11 cellular contexts compared by ENCODE assay signal in the genomic region with DNA sequence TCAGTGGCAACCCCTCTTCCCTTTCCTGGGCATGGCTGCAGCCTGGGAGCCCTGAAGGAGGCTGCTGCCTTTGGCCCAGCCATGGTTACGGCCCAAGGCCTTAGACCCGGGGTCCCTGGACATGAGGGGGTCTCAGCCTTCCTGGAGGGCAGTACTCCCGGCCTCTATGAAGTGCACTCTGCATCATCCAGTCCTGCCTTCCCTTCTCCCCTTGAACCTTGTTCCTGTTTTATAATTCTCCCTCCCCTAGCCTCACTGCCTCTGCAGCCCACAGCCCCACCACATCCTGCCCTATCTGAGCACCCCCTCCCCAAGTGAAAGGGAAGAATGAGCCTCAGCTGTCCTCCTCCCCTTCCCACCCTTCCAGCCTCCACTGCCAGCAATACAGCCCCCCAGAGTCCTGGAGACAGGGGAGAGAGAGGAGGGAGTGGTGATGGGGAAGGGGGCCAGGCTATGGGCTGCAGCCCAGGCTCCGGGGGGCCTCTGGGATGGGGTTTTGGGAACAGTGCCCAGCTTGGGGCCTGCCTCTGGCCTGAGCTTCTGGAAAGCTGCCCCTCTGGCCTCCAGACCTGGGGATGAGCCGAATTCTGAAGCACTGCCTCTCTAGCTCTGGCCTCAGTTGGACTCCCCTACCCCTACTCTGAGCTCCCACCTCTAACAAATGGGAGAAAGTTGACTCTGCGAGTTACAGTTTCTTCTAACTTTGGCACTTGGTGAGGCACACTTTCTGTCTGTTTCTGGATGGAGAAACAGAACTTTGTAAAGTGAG. TPM values are rescaled to one million over a fixed set of nuclear protein-coding genes. Genes with fewer than 3 reads are reported as not detected.
DNase-seq lines count a peak whose midpoint lies in the region; ATAC-seq and TF ChIP-seq lines count a peak whose summit lies in the region.
"Had no signal": no experiment of that assay in that cellular context is flagged by ENCODE, and none has a peak within 500 bp of the region (broad histone marks: within the 10 kb centered on the region; RNA-seq: fewer than 3 reads in every experiment).

No MANE protein-coding gene starts in this region.

- WGBS in thyroid gland, 2 donors: 63 to 73% methylated on average over 6 of the region's 6 CpGs

- intact Hi-C loops in activated CD4-positive, alpha-beta T cell treated with anti-CD3 and anti-CD28 coated beads for 36 hours (cut with DNase I, micrococcal nuclease): no loop called here
- intact Hi-C loops in lower lobe of right lung (cut with DNase I): no loop called here
- intact Hi-C loops in thyroid gland (cut with DNase I): loop anchor here (5.0 kb wide), 1 partner anchor 115 kb away; the partner anchor contains the start of gene IGFBP4

- H3K4me1 ChIP-seq in lower lobe of right lung (peaks cover 87% of the 10 kb centered on the region), thyroid gland (peaks cover 31 to 87% of the 10 kb centered on the region in 2 donors)

- no peak for ATAC-seq in activated CD4-positive, alpha-beta T cell treated with anti-CD3 and anti-CD28 coated beads for 36 hours
- ATAC-seq in activated naive CD8-positive, alpha-beta T cell treated with anti-CD3 and anti-CD28 coated beads, Interleukin-2, amount 10 ng/mL, durations not matched to agents 7 days and 5 days (ENCODE audit: low read depth): no peak
- ATAC-seq in lower lobe of right lung: no peak

- POLR2A ChIA-PET in activated CD4-positive, alpha-beta T cell treated with anti-CD3 and anti-CD28 coated beads for 36 hours (lab: Charles Lee): interaction anchor here (4.6 to 9.7 kb wide), 2 partner anchors 9 to 17 kb away, joined by 28 to 179 read pairs; no protein-coding TSS in a partner anchor
- POLR2A ChIA-PET in activated naive CD8-positive, alpha-beta T cell treated with anti-CD3 and anti-CD28 coated beads, Interleukin-2, amount 10 ng/mL, durations not matched to agents 7 days and 5 days (lab: Charles Lee): interaction anchor here (0.6 to 20.1 kb wide), 7 partner anchors 16 to 230 kb away, joined by 3 to 579 read pairs (median 9); no protein-coding TSS in a partner anchor

- H3K27me3 Mint-ChIP-seq in activated CD4-positive, alpha-beta T cell treated with anti-CD3 and anti-CD28 coated beads for 36 hours: no peaks in the 10 kb centered on the region
- H3K27me3 Mint-ChIP-seq in activated naive CD8-positive, alpha-beta T cell treated with anti-CD3 and anti-CD28 coated beads, Interleukin-2, amount 10 ng/mL, durations not matched to agents 7 days and 5 days: no peaks in the 10 kb centered on the region

- peak overlapping the region; percentile 72 for H3K27ac Mint-ChIP-seq in activated CD4-positive, alpha-beta T cell treated with anti-CD3 and anti-CD28 coated beads for 36 hours
- H3K27ac Mint-ChIP-seq in activated naive CD8-positive, alpha-beta T cell treated with anti-CD3 and anti-CD28 coated beads, Interleukin-2, amount 10 ng/mL, durations not matched to agents 7 days and 5 days: peak overlapping the region; percentile 79

- H3K36me3 ChIP-seq in lower lobe of right lung (no peaks in the 10 kb centered on the region), thyroid gland (no peaks in the 10 kb centered on the region)

- peak overlapping the region; percentile 94 for H3K4me3 Mint-ChIP-seq in activated CD4-positive, alpha-beta T cell treated with anti-CD3 and anti-CD28 coated beads for 36 hours
- peak overlapping the region; percentile 97 for H3K4me3 Mint-ChIP-seq in activated naive CD8-positive, alpha-beta T cell treated with anti-CD3 and anti-CD28 coated beads, Interleukin-2, amount 10 ng/mL, durations not matched to agents 7 days and 5 days

- H3K27ac ChIP-seq in lower lobe of right lung: peak overlapping the region; percentile 77
- H3K27ac ChIP-seq in thyroid gland: peak overlapping the region; percentile 42 to 83 (median 58)

- H3K27me3 ChIP-seq in lower lobe of right lung (ENCODE audit: low read depth): no peaks in the 10 kb centered on the region
- H3K27me3 ChIP-seq in thyroid gland: no peaks in the 10 kb centered on the region

- no peaks in the 10 kb centered on the region for H3K9me3 ChIP-seq in lower lobe of right lung
- H3K9me3 ChIP-seq in thyroid gland: no peaks in the 10 kb centered on the region

- peak overlapping the region; percentile 22 for H3K4me3 ChIP-seq in lower lobe of right lung
- no peak overlapping the region for H3K4me3 ChIP-seq in thyroid gland (replicated peaks in 1 of 3)

- H3K4me1 Mint-ChIP-seq in activated CD4-positive, alpha-beta T cell treated with anti-CD3 and anti-CD28 coated beads for 36 hours: peaks cover 83% of the 10 kb centered on the region
- H3K4me1 Mint-ChIP-seq in activated naive CD8-positive, alpha-beta T cell treated with anti-CD3 and anti-CD28 coated beads, Interleukin-2, amount 10 ng/mL, durations not matched to agents 7 days and 5 days: peaks cover 72% of the 10 kb centered on the region

- TF ChIP-seq CTCF in lower lobe of right lung (IDR thresholded peaks at IDR 0.05) (no peak), thyroid gland (IDR thresholded peaks at IDR 0.05) (no peak)

- TF ChIP-seq POLR2A in thyroid gland (IDR thresholded peaks at IDR 0.05): no peak

- no peaks in the 10 kb centered on the region for H3K9me3 Mint-ChIP-seq in activated CD4-positive, alpha-beta T cell treated with anti-CD3 and anti-CD28 coated beads for 36 hours (ENCODE audit: low read depth)
- H3K9me3 Mint-ChIP-seq in activated naive CD8-positive, alpha-beta T cell treated with anti-CD3 and anti-CD28 coated beads, Interleukin-2, amount 10 ng/mL, durations not matched to agents 7 days and 5 days: no peaks in the 10 kb centered on the region

- peaks cover 99% of the 10 kb centered on the region for H3K36me3 Mint-ChIP-seq in activated CD4-positive, alpha-beta T cell treated with anti-CD3 and anti-CD28 coated beads for 36 hours (ENCODE audit: low read depth)
- H3K36me3 Mint-ChIP-seq in activated naive CD8-positive, alpha-beta T cell treated with anti-CD3 and anti-CD28 coated beads, Interleukin-2, amount 10 ng/mL, durations not matched to agents 7 days and 5 days: peaks cover 76% of the 10 kb centered on the region

- CTCF ChIA-PET in activated CD4-positive, alpha-beta T cell treated with anti-CD3 and anti-CD28 coated beads for 36 hours (lab: Charles Lee): interaction anchor here (0.7 to 18.2 kb wide), 7 partner anchors 8 to 195 kb away, joined by 3 to 403 read pairs (median 3); no protein-coding TSS in a partner anchor

- DNase-seq in activated CD4-positive, alpha-beta T cell treated with anti-CD3 and anti-CD28 coated beads for 36 hours: peak; percentile 8
- no peak for DNase-seq in activated CD4-positive, alpha-beta T cell treated with anti-CD3 and anti-CD28 coated beads for 4 hours
- peak; percentile 52 for DNase-seq in activated naive CD8-positive, alpha-beta T cell treated with anti-CD3 and anti-CD28 coated beads, Interleukin-2, amount 10 ng/mL, durations not matched to agents 7 days and 5 days
- DNase-seq in lower lobe of right lung (no peak), thyroid gland (no peak), nucleus accumbens (lab: John Stamatoyannopoulos, UW) (no peak), NCI-H1694 (lab: John Stamatoyannopoulos, UW) (no peak), HCEC 1CT (no peak)
- DNase-seq: NCI-H1048, SIG-M5 had no signal

RNA-seq across cellular contexts. Expression of gene CCR7, which starts 7.6 kb away (rescaled TPM):
- total RNA-seq in activated CD4-positive, alpha-beta T cell treated with anti-CD3 and anti-CD28 coated beads for 36 hours: 100 to 1,000 TPM; 325 to 389 TPM
- total RNA-seq in activated naive CD8-positive, alpha-beta T cell treated with anti-CD3 and anti-CD28 coated beads, Interleukin-2, amount 10 ng/mL, durations not matched to agents 7 days and 5 days: 100 to 1,000 TPM; 231 to 238 TPM
- total RNA-seq in lower lobe of right lung (2.2 TPM), thyroid gland (1 to 10 TPM in 1 of 4 donors, under 1 TPM in 2, not detected in 1; 0.27 to 1.6 (median 0.93) TPM)

RNA-seq across cellular contexts. Expression of gene TNS4, which starts 56.3 kb away (rescaled TPM):
- total RNA-seq in activated CD4-positive, alpha-beta T cell treated with anti-CD3 and anti-CD28 coated beads for 36 hours: 10 to 100 TPM; 10.8 to 12.8 TPM
- 1 to 10 TPM; 9.0 to 9.7 TPM for total RNA-seq in activated naive CD8-positive, alpha-beta T cell treated with anti-CD3 and anti-CD28 coated beads, Interleukin-2, amount 10 ng/mL, durations not matched to agents 7 days and 5 days
- 0.68 TPM for total RNA-seq in lower lobe of right lung
- total RNA-seq in thyroid gland: 10 to 100 TPM in 2 of 4 donors, 1 to 10 TPM in 2; 5.4 to 24.7 (median 16.2) TPM
- total RNA-seq: A673 had no signal

Comparison
In these comparisons a context has a peak if more than half of its experiments do, and no peak if none do; other contexts are left out.
1. DNase-seq: peak in activated CD4-positive, alpha-beta T cell treated with anti-CD3 and anti-CD28 coated beads for 36 hours (single experiment) and activated naive CD8-positive, alpha-beta T cell treated with anti-CD3 and anti-CD28 coated beads, Interleukin-2, amount 10 ng/mL, durations not matched to agents 7 days and 5 days (single experiment); none in activated CD4-positive, alpha-beta T cell treated with anti-CD3 and anti-CD28 coated beads for 4 hours (0 of 2), lower lobe of right lung (single experiment), thyroid gland (0 of 2), nucleus accumbens (0 of 56), NCI-H1694 (single experiment) and HCEC 1CT (single experiment).
2. RNA of gene CCR7, which starts 7.6 kb away (total RNA-seq): 325 to 389 TPM in activated CD4-positive, alpha-beta T cell treated with anti-CD3 and anti-CD28 coated beads for 36 hours and 231 to 238 TPM in activated naive CD8-positive, alpha-beta T cell treated with anti-CD3 and anti-CD28 coated beads, Interleukin-2, amount 10 ng/mL, durations not matched to agents 7 days and 5 days; 2.2 TPM in lower lobe of right lung (single experiment) and 0.27 to 1.6 TPM in thyroid gland; every median in the first group is over 10 times any median in the second.